Comparison of ENCODE assay signal across 26 cellular contexts in genomic region chr11:69657456-69657910, GRCh38. TPM values are rescaled to one million over a fixed set of nuclear protein-coding genes. Genes with fewer than 3 reads are reported as not detected.
A peak's percentile ranks its signal among the peaks of the same experiment; 100 is the strongest.
DNase-seq lines count a peak whose midpoint lies in the region; ATAC-seq and TF ChIP-seq lines count a peak whose summit lies in the region.
"Had no signal": no experiment of that assay in that cellular context is flagged by ENCODE, and none has a peak within 500 bp of the region (broad histone marks: within the 10 kb centered on the region; RNA-seq: fewer than 3 reads in every experiment).

No MANE protein-coding gene starts in this region.

- H3K36me3 Mint-ChIP-seq in H9 (ENCODE audit: insufficient read depth in 1 of 3, low read depth in 3 of 3) (peaks cover 0 to 22% (median 20%) of the 10 kb centered on the region in 3 experiments; a peak in 6 of 7 replicates), nephron (ENCODE audit: low read depth) (peaks cover 8% of the 10 kb centered on the region)

- no peak overlapping the region for H2BK12ac ChIP-seq in H9 (ENCODE audit: insufficient read length, low read depth, low read length)

- CTCF ChIA-PET in OCI-LY7 (lab: Charles Lee; ENCODE audit: unreplicated experiment): no interaction called here

- no peak overlapping the region for H3K4me3 ChIP-seq in OCI-LY7 (ENCODE audit: low read depth, low read length, poor library complexity, severe bottlenecking)
- H3K4me3 ChIP-seq: body of pancreas, gastrocnemius medialis, prostate gland, thoracic aorta had no signal

- peak overlapping the region; percentile 15 for H3K18ac ChIP-seq in H9 (ENCODE audit: insufficient read length, low read depth, low read length)

- H2AK5ac ChIP-seq in H9 (ENCODE audit: insufficient read length, low read length): no peak overlapping the region

- H2BK15ac ChIP-seq in H9 (ENCODE audit: low read depth, low read length): no peak overlapping the region

- no peak overlapping the region for H3K4ac ChIP-seq in H9 (ENCODE audit: low read depth, low read length)

- no CpG with 5 or more reads among the region's 14 CpGs for WGBS in H9 (ENCODE audit: extremely low coverage, insufficient read length, low lambda C conversion rate)

- H3K14ac ChIP-seq in H9 (ENCODE audit: insufficient read depth, low read length): peak overlapping the region; percentile 66

- H3T11ph ChIP-seq in H9 (ENCODE audit: low read length): no peak overlapping the region

- DNase-seq in H9: no peak
- peak; percentile 67 for DNase-seq in ecto neural progenitor cell (ENCODE audit: low spot score)
- DNase-seq in NCI-H524 treated with DMSO at 0.1 percent for 48 hours (lab: John Stamatoyannopoulos, UW): no peak
- no peak for DNase-seq in GM13976 (ENCODE audit: low spot score)
- DNase-seq in OCI-LY7 (ENCODE audit: low spot score): no peak
- DNase-seq: activated CD4-positive, alpha-beta memory T cell treated with anti-CD3 and anti-CD28 coated beads, Interleukin-2, amount 10 ng/mL, durations not matched to agents 7 days and 5 days; activated T-cell treated with anti-CD3 and anti-CD28 coated beads, Interleukin-2, amount 50 U/mL, for 24 hours; CD8-positive, alpha-beta T cell; erythroblast; GOT3; MV-4-11; NCI-H187; NCI-H345; WERI-Rb-1 had no signal

- in situ Hi-C loops in GM13976 (cut with MboI; ENCODE audit: low sequenced_read_pairs, unreplicated experiment): no loop called here

- no peak overlapping the region for H4K8ac ChIP-seq in H9 (replicated peaks; ENCODE audit: insufficient read length, low read depth, low read length)

- H3K27ac Mint-ChIP-seq in H9: peak overlapping the region in 2 of 3 experiments; percentile 70 to 75; a peak in 1 of 7 replicates
- H3K27ac Mint-ChIP-seq in nephron: peak overlapping the region in 2 of 3 experiments; percentile 45 to 63
- H3K27ac Mint-ChIP-seq: activated CD4-positive, alpha-beta memory T cell treated with anti-CD3 and anti-CD28 coated beads, Interleukin-2, amount 10 ng/mL, durations not matched to agents 7 days and 5 days; activated naive CD8-positive, alpha-beta T cell; activated T-cell treated with anti-CD3 and anti-CD28 coated beads, Interleukin-2, amount 50 U/mL, for 24 hours; CD8-positive, alpha-beta T cell; dendritic cell treated with granulocyte-macrophage colony-stimulating factor and Interleukin-4, amounts not matched to agents 40 ng/mL and 50 ng/mL, for 4 days had no signal

- no peak overlapping the region for H3K56ac ChIP-seq in H9 (ENCODE audit: insufficient read length, low read depth, low read length)

- H3K27ac ChIP-seq in 22Rv1 (peak overlapping the region; percentile 100), H9 (ENCODE audit: insufficient read length, low read depth, low read length) (no peak overlapping the region), OCI-LY7 (ENCODE audit: low read depth, low read length, poor library complexity, severe bottlenecking) (no peak overlapping the region)
- H3K27ac ChIP-seq: body of pancreas, gastrocnemius medialis, prostate gland, thoracic aorta, WERI-Rb-1 had no signal

- no peaks in the 10 kb centered on the region for H3K4me1 ChIP-seq in H9 (ENCODE audit: insufficient read depth, low read length)
- H3K4me1 ChIP-seq in OCI-LY7 (ENCODE audit: insufficient read depth, low read length, poor library complexity, severe bottlenecking): no peaks in the 10 kb centered on the region
- H3K4me1 ChIP-seq: gastrocnemius medialis had no signal

- H3K79me1 ChIP-seq in H9 (ENCODE audit: insufficient read depth, low read depth, low read length, poor library complexity, severe bottlenecking): no peaks in the 10 kb centered on the region

- H4K91ac ChIP-seq in H9 (ENCODE audit: insufficient read length, low read depth, low read length): no peak overlapping the region

- no peaks in the 10 kb centered on the region for H3K27me3 Mint-ChIP-seq in H9 (ENCODE audit: low read depth)
- H3K27me3 Mint-ChIP-seq in nephron (ENCODE audit: low read depth): peaks cover 4% of the 10 kb centered on the region
- H3K27me3 Mint-ChIP-seq: activated CD4-positive, alpha-beta memory T cell treated with anti-CD3 and anti-CD28 coated beads, Interleukin-2, amount 10 ng/mL, durations not matched to agents 7 days and 5 days; activated naive CD8-positive, alpha-beta T cell; activated T-cell treated with anti-CD3 and anti-CD28 coated beads, Interleukin-2, amount 50 U/mL, for 24 hours had no signal

- H3K9me3 Mint-ChIP-seq in H9 (no peaks in the 10 kb centered on the region), nephron (no peaks in the 10 kb centered on the region)
- H3K9me3 Mint-ChIP-seq: activated CD4-positive, alpha-beta memory T cell treated with anti-CD3 and anti-CD28 coated beads, Interleukin-2, amount 10 ng/mL, durations not matched to agents 7 days and 5 days; activated T-cell treated with anti-CD3 and anti-CD28 coated beads, Interleukin-2, amount 50 U/mL, for 24 hours; CD8-positive, alpha-beta T cell; dendritic cell treated with granulocyte-macrophage colony-stimulating factor and Interleukin-4, amounts not matched to agents 40 ng/mL and 50 ng/mL, for 4 days had no signal

- H2AFZ ChIP-seq in H9 (ENCODE audit: low read length) (no peak overlapping the region), OCI-LY7 (ENCODE audit: low read length) (no peak overlapping the region)

- ATAC-seq in HG03460 (IDR thresholded peaks at IDR 0.05; ENCODE audit: unreplicated experiment): no peak
- ATAC-seq: body of pancreas; CD8-positive, alpha-beta T cell; gastrocnemius medialis; left lobe of liver had no signal

- no peak for TF ChIP-seq CTCF in 22Rv1 (IDR thresholded peaks at IDR 0.05)
- TF ChIP-seq CTCF in H9 (conservative IDR thresholded peaks at IDR 0.05): no peak
- no peak for TF ChIP-seq CTCF in nephron (IDR thresholded peaks at IDR 0.05; ENCODE audit: unreplicated experiment in 3 of 3)
- TF ChIP-seq CTCF in GM13976 (IDR thresholded peaks at IDR 0.05; ENCODE audit: borderline replicate concordance, control extremely low read depth, extremely low read depth, insufficient read depth, missing control alignments): no peak
- no peak for TF ChIP-seq CTCF in OCI-LY7 (conservative IDR thresholded peaks at IDR 0.05; ENCODE audit: low read length)

- intact Hi-C loops in OCI-LY7 (cut with micrococcal nuclease; ENCODE audit: unreplicated experiment): no loop called here

- no peak overlapping the region for H2BK120ac ChIP-seq in H9 (ENCODE audit: low read depth, low read length, poor library complexity, severe bottlenecking)

- H4K20me1 ChIP-seq in H9 (ENCODE audit: control insufficient read depth, insufficient read depth, insufficient read length): no peaks in the 10 kb centered on the region
- H4K20me1 ChIP-seq in OCI-LY7 (ENCODE audit: insufficient read depth, low read length): no peaks in the 10 kb centered on the region

- H3K4me1 Mint-ChIP-seq in H9: peaks cover 39 to 42% of the 10 kb centered on the region in 2 experiments
- H3K4me1 Mint-ChIP-seq in nephron: peaks cover 23% of the 10 kb centered on the region
- H3K4me1 Mint-ChIP-seq: activated CD4-positive, alpha-beta memory T cell treated with anti-CD3 and anti-CD28 coated beads, Interleukin-2, amount 10 ng/mL, durations not matched to agents 7 days and 5 days had no signal

- no peaks in the 10 kb centered on the region for H3K23me2 ChIP-seq in H9 (ENCODE audit: insufficient read length, low read depth, low read length, poor library complexity, severe bottlenecking)

- no peak overlapping the region for H3K9ac ChIP-seq in H9 (ENCODE audit: extremely low read depth, insufficient read length, low read length)

- no peaks in the 10 kb centered on the region for H3K9me3 ChIP-seq in H9 (ENCODE audit: control insufficient read depth, low read depth, low read length)
- no peaks in the 10 kb centered on the region for H3K9me3 ChIP-seq in OCI-LY7 (ENCODE audit: low read length)
- H3K9me3 ChIP-seq: body of pancreas, gastrocnemius medialis, prostate gland, thoracic aorta had no signal

- H3K27me3 ChIP-seq in H9 (ENCODE audit: insufficient read depth, low read length): no peaks in the 10 kb centered on the region
- H3K27me3 ChIP-seq: body of pancreas, gastrocnemius medialis had no signal

- no peak overlapping the region for H2BK20ac ChIP-seq in H9 (ENCODE audit: low read depth, low read length, poor library complexity, severe bottlenecking)

- POLR2A ChIA-PET in OCI-LY7 (lab: Charles Lee): no interaction called here

- H3K79me2 ChIP-seq in H9 (ENCODE audit: insufficient read depth, low read length) (no peaks in the 10 kb centered on the region), OCI-LY7 (ENCODE audit: insufficient read depth, low read depth, low read length) (no peaks in the 10 kb centered on the region)

- no peak overlapping the region for H3K23ac ChIP-seq in H9 (ENCODE audit: insufficient read length, low read depth, low read length)

- H3K4me3 Mint-ChIP-seq in H9: no peak overlapping the region
- H3K4me3 Mint-ChIP-seq in nephron: no peak overlapping the region
- H3K4me3 Mint-ChIP-seq: activated CD4-positive, alpha-beta memory T cell treated with anti-CD3 and anti-CD28 coated beads, Interleukin-2, amount 10 ng/mL, durations not matched to agents 7 days and 5 days; activated naive CD8-positive, alpha-beta T cell; activated T-cell treated with anti-CD3 and anti-CD28 coated beads, Interleukin-2, amount 50 U/mL, for 24 hours; CD8-positive, alpha-beta T cell; dendritic cell treated with granulocyte-macrophage colony-stimulating factor and Interleukin-4, amounts not matched to agents 40 ng/mL and 50 ng/mL, for 4 days had no signal

- no peak overlapping the region for H4K5ac ChIP-seq in H9 (ENCODE audit: insufficient read length, low read depth, low read length)

- H2BK5ac ChIP-seq in H9 (ENCODE audit: insufficient read length, low read length): no peak overlapping the region

- H3K4me2 ChIP-seq in H9 (ENCODE audit: insufficient read depth, insufficient read length, low read length): no peak overlapping the region
- H3K4me2 ChIP-seq in OCI-LY7 (ENCODE audit: low read length): no peak overlapping the region

- no TSS peak for BruUV-seq in OCI-LY7 (replicated peaks; lab: Mats Ljungman, UMichigan)

- no peaks in the 10 kb centered on the region for H3K36me3 ChIP-seq in OCI-LY7 (ENCODE audit: insufficient read depth, low read length)
- H3K36me3 ChIP-seq: gastrocnemius medialis, prostate gland, WERI-Rb-1 had no signal

- no peaks in the 10 kb centered on the region for H3K9me2 ChIP-seq in OCI-LY7 (ENCODE audit: insufficient read depth, low read length)

RNA-seq across cellular contexts. Expression of gene CCND1, which starts 16.5 kb away (rescaled TPM):
- 372 and 399 TPM in 2 replicates for total RNA-seq in H9 (2021)
- 0.44 TPM in 1 of 2 replicates, not detected in the other for total RNA-seq in OCI-LY7 (2014; rRNA removed; shearing (Covaris generic))
- not detected in 2 replicates for total RNA-seq in OCI-LY7 (2022)

RNA-seq across cellular contexts. Expression of gene LTO1, which starts 17.7 kb away (rescaled TPM):
- total RNA-seq in H9 (2021) (25.3 and 26.2 TPM in 2 replicates), OCI-LY7 (2022) (34.5 and 35.9 TPM in 2 replicates)
- 27.6 and 28.8 TPM in 2 replicates for total RNA-seq in OCI-LY7 (2014; rRNA removed; shearing (Covaris generic))

RNA-seq across cellular contexts. Expression of gene FGF19, which starts 46.3 kb away (rescaled TPM):
- total RNA-seq in H9 (2021) (7.4 and 7.7 TPM in 2 replicates), OCI-LY7 (2022) (not detected in 2 replicates)
- not detected in 2 replicates for total RNA-seq in OCI-LY7 (2014; rRNA removed; shearing (Covaris generic))
- total RNA-seq: activated CD4-positive, alpha-beta memory T cell treated with anti-CD3 and anti-CD28 coated beads, Interleukin-2, amount 10 ng/mL, durations not matched to agents 7 days and 5 days; body of pancreas; CD8-positive, alpha-beta T cell; gastrocnemius medialis; myocyte; prostate gland; T-helper 1 cell treated with Interleukin-12 subunit alpha and Interleukin-12 subunit beta and Interleukin-4 antibody, amounts not matched to agents 30 ng/mL and 1 ng/mL, for 36 hours; thoracic aorta had no signal

Comparison
In these comparisons a context has a peak if more than half of its experiments do, and no peak if none do; other contexts are left out.
1. RNA of gene CCND1, which starts 16.5 kb away (total RNA-seq): 372 to 399 TPM in H9; 0.44 TPM in OCI-LY7; every median in the first group is over 100 times any median in the second.